ENCODE assay signal across 19 cellular contexts in genomic region chr2:14524041-14524802, GRCh38.
A peak's percentile ranks its signal among the peaks of the same experiment; 100 is the strongest.
DNase-seq lines count a peak whose midpoint lies in the region; ATAC-seq and TF ChIP-seq lines count a peak whose summit lies in the region.
"Had no signal": no experiment of that assay in that cellular context is flagged by ENCODE, and none has a peak within 500 bp of the region (broad histone marks: within the 10 kb centered on the region; RNA-seq: fewer than 3 reads in every experiment).

No MANE protein-coding gene starts in this region.

- H3K27me3 Mint-ChIP-seq in HFFc6 (ENCODE audit: insufficient read depth): no peaks in the 10 kb centered on the region; the same call in 1 of the 2 replicates
- H3K27me3 Mint-ChIP-seq: activated naive CD8-positive, alpha-beta T cell treated with anti-CD3 and anti-CD28 coated beads, Interleukin-2, amount 10 ng/mL, durations not matched to agents 7 days and 5 days; IgD-negative memory B cell had no signal

- H3K27me3 ChIP-seq in right lobe of liver: no peaks in the 10 kb centered on the region

- TF ChIP-seq CTCF in HFFc6 (IDR thresholded peaks at IDR 0.05) (no peak), WI38 (IDR thresholded peaks at IDR 0.05; ENCODE audit: low read depth, low read length) (no peak), right lobe of liver (IDR thresholded peaks at IDR 0.05) (no peak)

- H3K36me3 ChIP-seq in right lobe of liver: no peaks in the 10 kb centered on the region
- H3K36me3 ChIP-seq: prostate gland had no signal

- ATAC-seq in HG03469 (IDR thresholded peaks at IDR 0.05; ENCODE audit: unreplicated experiment) (no peak), GM21381 (IDR thresholded peaks at IDR 0.05; ENCODE audit: unreplicated experiment) (no peak), right lobe of liver (no peak)
- ATAC-seq: activated CD4-positive, CD25-positive, alpha-beta regulatory T cell treated with anti-CD3 and anti-CD28 coated beads, Interleukin-2, amount 50 U/mL, for 24 hours had no signal

- peak overlapping the region; percentile 84 for H3K4me3 Mint-ChIP-seq in HFFc6
- H3K4me3 Mint-ChIP-seq: activated naive CD8-positive, alpha-beta T cell treated with anti-CD3 and anti-CD28 coated beads, Interleukin-2, amount 10 ng/mL, durations not matched to agents 7 days and 5 days; IgD-negative memory B cell had no signal

- H3K36me3 Mint-ChIP-seq in HFFc6 (ENCODE audit: low read depth): peaks cover 5% of the 10 kb centered on the region; the same call in 1 of the 2 replicates
- H3K36me3 Mint-ChIP-seq: activated naive CD8-positive, alpha-beta T cell treated with anti-CD3 and anti-CD28 coated beads, Interleukin-2, amount 10 ng/mL, durations not matched to agents 7 days and 5 days had no signal

- H3K4me1 Mint-ChIP-seq in HFFc6 (ENCODE audit: low read depth): peaks cover 64% of the 10 kb centered on the region
- H3K4me1 Mint-ChIP-seq: activated naive CD8-positive, alpha-beta T cell treated with anti-CD3 and anti-CD28 coated beads, Interleukin-2, amount 10 ng/mL, durations not matched to agents 7 days and 5 days had no signal

- DNase-seq in AG08395 (ENCODE audit: low spot score) (peak; percentile 84), HFFc6 (peak; percentile 91), iris pigment epithelial cell (ENCODE audit: low read depth) (peak; percentile 92), ureter (ENCODE audit: low spot score) (no peak), right lobe of liver (no peak)
- DNase-seq: activated naive CD8-positive, alpha-beta T cell treated with anti-CD3 and anti-CD28 coated beads, Interleukin-2, amount 10 ng/mL, durations not matched to agents 7 days and 5 days; activated T-cell treated with anti-CD3 and anti-CD28 coated beads for 4 hours; AML-193; DMS79 treated with DMSO at 0.1 percent for 48 hours; NCI-H526 treated with DMSO at 0.1 percent for 48 hours; stimulated activated CD4-positive, alpha-beta T cell treated with anti-CD3 and anti-CD28 coated beads, Interleukin-2, amount 100 ng/mL, for 24 hours had no signal

- H3K4me3 ChIP-seq in WI38 (ENCODE audit: low read depth, low read length): peak overlapping the region; percentile 25; the same call in 1 of the 2 replicates
- no peak overlapping the region for H3K4me3 ChIP-seq in right lobe of liver
- H3K4me3 ChIP-seq: coronary artery, prostate gland, SK-N-MC had no signal

- no peak for TF ChIP-seq POLR2A in right lobe of liver (IDR thresholded peaks at IDR 0.05)

- 58% methylated on average over 7 of the region's 7 CpGs for WGBS in right lobe of liver (ENCODE audit: insufficient coverage, low coverage, low lambda C conversion rate, missing lambda C conversion rate)

- no peaks in the 10 kb centered on the region for H3K9me3 ChIP-seq in right lobe of liver
- H3K9me3 ChIP-seq: prostate gland had no signal

- intact Hi-C loops in right lobe of liver (cut with DNase I): no loop called here

- H3K27ac ChIP-seq in right lobe of liver: no peak overlapping the region
- H3K27ac ChIP-seq: coronary artery, prostate gland, SK-N-MC had no signal

- peak overlapping the region; percentile 84 for H3K27ac Mint-ChIP-seq in HFFc6
- H3K27ac Mint-ChIP-seq: activated naive CD8-positive, alpha-beta T cell treated with anti-CD3 and anti-CD28 coated beads, Interleukin-2, amount 10 ng/mL, durations not matched to agents 7 days and 5 days; IgD-negative memory B cell had no signal

- no peaks in the 10 kb centered on the region for H3K9me3 Mint-ChIP-seq in HFFc6

- no peaks in the 10 kb centered on the region for H3K4me1 ChIP-seq in right lobe of liver
- H3K4me1 ChIP-seq: prostate gland had no signal

Comparison
In these comparisons a context has a peak if more than half of its experiments do, and no peak if none do; other contexts are left out.
1. DNase-seq: peak in AG08395 (single experiment), HFFc6 (single experiment) and iris pigment epithelial cell (single experiment); none in ureter (single experiment) and right lobe of liver (0 of 3).